In the genomic region with DNA sequence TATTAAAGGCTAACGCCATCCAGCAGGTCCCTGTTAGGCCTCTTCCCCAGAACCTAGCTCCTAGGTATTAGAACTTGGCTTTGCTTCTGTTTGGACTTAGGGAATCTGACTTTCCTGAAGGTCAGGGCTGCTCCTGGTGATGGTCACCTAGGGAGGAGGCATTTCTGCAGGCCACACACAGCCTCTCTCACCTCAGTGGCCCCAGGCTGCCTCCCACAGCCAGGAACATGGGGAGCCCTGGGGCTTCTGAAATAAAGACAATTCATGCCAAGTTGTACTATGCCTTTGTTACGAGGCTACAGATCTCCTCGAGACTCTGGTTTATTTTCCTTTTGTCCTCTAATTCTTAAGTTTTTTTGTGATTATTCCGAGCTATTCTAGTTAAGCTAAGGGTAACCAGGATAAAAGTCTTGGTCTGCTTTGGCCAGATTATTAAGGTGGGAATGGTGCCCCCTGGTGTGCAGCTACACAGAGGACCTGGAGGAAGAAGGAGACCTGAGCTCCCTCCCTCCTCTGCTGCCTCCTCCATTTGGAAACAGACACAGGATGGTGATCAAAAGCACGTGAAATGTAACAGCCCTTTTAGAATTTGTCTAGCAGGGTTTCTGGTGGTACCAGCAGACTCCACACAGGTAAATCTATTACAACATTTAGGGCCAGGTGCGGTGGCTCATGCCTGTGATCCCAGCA, we compare ENCODE assay signal across 1 cellular context.
TF ChIP-seq lines count a peak whose summit lies in the region.

No MANE protein-coding gene starts in this region.

TF ChIP-seq in GM23338, 12 proteins besides CTCF, POLR2A, EP300 and RAD21 (continued from another document):
- TF ChIP-seq, protein P1, sequence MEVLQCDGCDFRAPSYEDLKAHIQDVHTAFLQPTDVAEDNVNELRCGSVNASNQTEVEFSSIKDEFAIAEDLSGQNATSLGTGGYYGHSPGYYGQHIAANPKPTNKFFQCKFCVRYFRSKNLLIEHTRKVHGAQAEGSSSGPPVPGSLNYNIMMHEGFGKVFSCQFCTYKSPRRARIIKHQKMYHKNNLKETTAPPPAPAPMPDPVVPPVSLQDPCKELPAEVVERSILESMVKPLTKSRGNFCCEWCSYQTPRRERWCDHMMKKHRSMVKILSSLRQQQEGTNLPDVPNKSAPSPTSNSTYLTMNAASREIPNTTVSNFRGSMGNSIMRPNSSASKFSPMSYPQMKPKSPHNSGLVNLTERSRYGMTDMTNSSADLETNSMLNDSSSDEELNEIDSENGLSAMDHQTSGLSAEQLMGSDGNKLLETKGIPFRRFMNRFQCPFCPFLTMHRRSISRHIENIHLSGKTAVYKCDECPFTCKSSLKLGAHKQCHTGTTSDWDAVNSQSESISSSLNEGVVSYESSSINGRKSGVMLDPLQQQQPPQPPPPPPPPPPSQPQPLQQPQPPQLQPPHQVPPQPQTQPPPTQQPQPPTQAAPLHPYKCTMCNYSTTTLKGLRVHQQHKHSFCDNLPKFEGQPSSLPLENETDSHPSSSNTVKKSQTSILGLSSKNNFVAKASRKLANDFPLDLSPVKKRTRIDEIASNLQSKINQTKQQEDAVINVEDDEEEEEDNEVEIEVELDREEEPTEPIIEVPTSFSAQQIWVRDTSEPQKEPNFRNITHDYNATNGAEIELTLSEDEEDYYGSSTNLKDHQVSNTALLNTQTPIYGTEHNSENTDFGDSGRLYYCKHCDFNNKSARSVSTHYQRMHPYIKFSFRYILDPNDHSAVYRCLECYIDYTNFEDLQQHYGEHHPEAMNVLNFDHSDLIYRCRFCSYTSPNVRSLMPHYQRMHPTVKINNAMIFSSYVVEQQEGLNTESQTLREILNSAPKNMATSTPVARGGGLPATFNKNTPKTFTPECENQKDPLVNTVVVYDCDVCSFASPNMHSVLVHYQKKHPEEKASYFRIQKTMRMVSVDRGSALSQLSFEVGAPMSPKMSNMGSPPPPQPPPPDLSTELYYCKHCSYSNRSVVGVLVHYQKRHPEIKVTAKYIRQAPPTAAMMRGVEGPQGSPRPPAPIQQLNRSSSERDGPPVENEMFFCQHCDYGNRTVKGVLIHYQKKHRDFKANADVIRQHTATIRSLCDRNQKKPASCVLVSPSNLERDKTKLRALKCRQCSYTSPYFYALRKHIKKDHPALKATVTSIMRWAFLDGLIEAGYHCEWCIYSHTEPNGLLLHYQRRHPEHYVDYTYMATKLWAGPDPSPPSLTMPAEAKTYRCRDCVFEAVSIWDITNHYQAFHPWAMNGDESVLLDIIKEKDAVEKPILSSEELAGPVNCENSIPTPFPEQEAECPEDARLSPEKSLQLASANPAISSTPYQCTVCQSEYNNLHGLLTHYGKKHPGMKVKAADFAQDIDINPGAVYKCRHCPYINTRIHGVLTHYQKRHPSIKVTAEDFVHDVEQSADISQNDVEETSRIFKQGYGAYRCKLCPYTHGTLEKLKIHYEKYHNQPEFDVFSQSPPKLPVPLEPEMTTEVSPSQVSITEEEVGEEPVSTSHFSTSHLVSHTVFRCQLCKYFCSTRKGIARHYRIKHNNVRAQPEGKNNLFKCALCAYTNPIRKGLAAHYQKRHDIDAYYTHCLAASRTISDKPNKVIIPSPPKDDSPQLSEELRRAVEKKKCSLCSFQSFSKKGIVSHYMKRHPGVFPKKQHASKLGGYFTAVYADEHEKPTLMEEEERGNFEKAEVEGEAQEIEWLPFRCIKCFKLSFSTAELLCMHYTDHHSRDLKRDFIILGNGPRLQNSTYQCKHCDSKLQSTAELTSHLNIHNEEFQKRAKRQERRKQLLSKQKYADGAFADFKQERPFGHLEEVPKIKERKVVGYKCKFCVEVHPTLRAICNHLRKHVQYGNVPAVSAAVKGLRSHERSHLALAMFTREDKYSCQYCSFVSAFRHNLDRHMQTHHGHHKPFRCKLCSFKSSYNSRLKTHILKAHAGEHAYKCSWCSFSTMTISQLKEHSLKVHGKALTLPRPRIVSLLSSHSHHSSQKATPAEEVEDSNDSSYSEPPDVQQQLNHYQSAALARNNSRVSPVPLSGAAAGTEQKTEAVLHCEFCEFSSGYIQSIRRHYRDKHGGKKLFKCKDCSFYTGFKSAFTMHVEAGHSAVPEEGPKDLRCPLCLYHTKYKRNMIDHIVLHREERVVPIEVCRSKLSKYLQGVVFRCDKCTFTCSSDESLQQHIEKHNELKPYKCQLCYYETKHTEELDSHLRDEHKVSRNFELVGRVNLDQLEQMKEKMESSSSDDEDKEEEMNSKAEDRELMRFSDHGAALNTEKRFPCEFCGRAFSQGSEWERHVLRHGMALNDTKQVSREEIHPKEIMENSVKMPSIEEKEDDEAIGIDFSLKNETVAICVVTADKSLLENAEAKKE (CRISPR knock-in tag; IDR thresholded peaks at IDR 0.05) = no peak
- TF ChIP-seq ZNF331 (CRISPR knock-in tag; IDR thresholded peaks at IDR 0.05; ENCODE audit: low read depth) = no peak
TF ChIP-seq in GM23338: peak in this region for 0.
